19 cellular contexts compared by ENCODE assay signal in the genomic region with DNA sequence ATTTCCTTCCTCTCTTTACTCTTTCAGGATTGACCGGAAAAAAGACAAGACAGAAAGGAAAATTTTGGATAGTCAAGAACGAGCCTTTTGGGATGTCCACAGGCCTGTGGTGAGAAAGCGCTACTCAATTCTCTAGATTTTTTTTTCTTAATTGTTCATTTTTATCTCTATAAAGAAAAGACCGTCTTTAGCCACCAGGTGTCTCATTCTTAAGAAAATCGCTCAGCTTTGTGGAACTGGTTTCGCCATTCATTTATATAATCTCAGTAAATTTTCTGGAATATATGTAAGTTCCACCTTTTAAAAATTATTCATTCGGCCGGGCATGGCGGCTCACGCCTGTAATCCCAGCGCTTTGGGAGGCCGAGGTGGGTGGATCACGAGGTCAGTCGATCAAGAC.
DNase-seq lines count a peak whose midpoint lies in the region; ATAC-seq and TF ChIP-seq lines count a peak whose summit lies in the region.
"Had no signal": no experiment of that assay in that cellular context is flagged by ENCODE, and none has a peak within 500 bp of the region (broad histone marks: within the 10 kb centered on the region; RNA-seq: fewer than 3 reads in every experiment).

No MANE protein-coding gene starts in this region.

- WGBS in IMR-90 (ENCODE audit: extremely low coverage in 2 of 2, insufficient read length in 1 of 2), 2 experiments, result no CpG with 5 or more reads among the region's 14 CpGs

- no peaks in the 10 kb centered on the region for H3K79me1 ChIP-seq in IMR-90 (ENCODE audit: low read depth in 1 of 2, low read length in 2 of 2)

- no peaks in the 10 kb centered on the region for H3K9me1 ChIP-seq in IMR-90 (ENCODE audit: insufficient read depth, low read length)

- no TSS peak for BruUV-seq in IMR-90 (replicated peaks; lab: Mats Ljungman, UMichigan)

- ATAC-seq in DND-41 (ENCODE audit: insufficient read depth, low read depth) (no peak), IMR-90 (ENCODE audit: low read depth) (no peak), RWPE2 (ENCODE audit: low read depth) (no peak), mucosa of descending colon (no peak)
- ATAC-seq in activated naive CD8-positive, alpha-beta T cell treated with anti-CD3 and anti-CD28 coated beads, Interleukin-2, amount 50 U/mL, for 24 hours, result no peak
- ATAC-seq: left lung had no signal

- no peak overlapping the region for H4K5ac ChIP-seq in IMR-90 (ENCODE audit: low read depth, low read length)

- H3K4me1 ChIP-seq in DND-41 (ENCODE audit: insufficient read depth, low read length), result peaks cover 45% of the 10 kb centered on the region
- no peaks in the 10 kb centered on the region; the same call in 1 of the 2 replicates for H3K4me1 ChIP-seq in IMR-90 (ENCODE audit: control insufficient read depth, insufficient read depth, low read length)
- H3K4me1 ChIP-seq in RWPE2 (ENCODE audit: insufficient read depth, poor library complexity, severe bottlenecking), result no peaks in the 10 kb centered on the region
- H3K4me1 ChIP-seq in mucosa of descending colon (ENCODE audit: low read depth), result no peaks in the 10 kb centered on the region
- H3K4me1 ChIP-seq: testis had no signal

- H3K9ac ChIP-seq in DND-41 (ENCODE audit: low read depth, low read length), result no peak overlapping the region
- H3K9ac ChIP-seq in IMR-90 (ENCODE audit: low read depth, low read length), result no peak overlapping the region

- no peaks in the 10 kb centered on the region for H4K20me1 ChIP-seq in DND-41 (ENCODE audit: insufficient read depth, low read length)
- H4K20me1 ChIP-seq in IMR-90 (ENCODE audit: insufficient read depth, low read length), result no peaks in the 10 kb centered on the region

- H4K8ac ChIP-seq in IMR-90 (ENCODE audit: low read depth in 2 of 2, low read length in 2 of 2), result no peak overlapping the region

- no peak overlapping the region for H3K4me3 ChIP-seq in DND-41 (ENCODE audit: low read depth in 1 of 2, low read length in 2 of 2)
- H3K4me3 ChIP-seq in IMR-90 (ENCODE audit: insufficient read depth, low read depth, low read length), result no peak overlapping the region
- H3K4me3 ChIP-seq in RWPE2 (ENCODE audit: severe bottlenecking), result no peak overlapping the region
- no peak overlapping the region for H3K4me3 ChIP-seq in mucosa of descending colon
- H3K4me3 ChIP-seq: left lung had no signal

- H2AFZ ChIP-seq in DND-41 (ENCODE audit: low read depth, low read length) (no peak overlapping the region), IMR-90 (replicated peaks; ENCODE audit: low read length, poor library complexity) (no peak overlapping the region)

- TF ChIP-seq RAD21 in IMR-90 (IDR thresholded peaks at IDR 0.05; ENCODE audit: low read length), result no peak

- H4K91ac ChIP-seq in IMR-90 (ENCODE audit: insufficient read depth, low read depth, low read length), result no peak overlapping the region

- H3K27me3 Mint-ChIP-seq in activated naive CD8-positive, alpha-beta T cell treated with anti-CD3 and anti-CD28 coated beads, Interleukin-2, amount 50 U/mL, for 24 hours, result peaks cover 16% of the 10 kb centered on the region
- peaks cover 2 to 8% (median 4%) of the 10 kb centered on the region in 3 donors for H3K27me3 Mint-ChIP-seq in CD14-positive monocyte (ENCODE audit: low read depth in 3 of 3)

- H3K9me3 ChIP-seq in DND-41 (ENCODE audit: insufficient read depth, low read length, severe bottlenecking) (no peaks in the 10 kb centered on the region), IMR-90 (ENCODE audit: control insufficient read depth, insufficient read depth, low read length) (no peaks in the 10 kb centered on the region), RWPE2 (ENCODE audit: severe bottlenecking) (no peaks in the 10 kb centered on the region), mucosa of descending colon (no peaks in the 10 kb centered on the region)
- H3K9me3 ChIP-seq: left lung, testis had no signal

- in situ Hi-C loops in IMR-90 (cut with MboI; ENCODE audit: low sequenced_read_pairs), result no loop called here

- H2BK20ac ChIP-seq in IMR-90 (ENCODE audit: low read depth, low read length), result no peak overlapping the region

- H2BK120ac ChIP-seq in IMR-90 (ENCODE audit: low read depth, low read length), result no peak overlapping the region

- H3K27ac ChIP-seq in DND-41 (ENCODE audit: low read length) (peak overlapping the region; percentile 48), IMR-90 (ENCODE audit: insufficient read depth, low read length) (no peak overlapping the region), RWPE2 (ENCODE audit: poor library complexity, severe bottlenecking) (no peak overlapping the region)
- H3K27ac ChIP-seq: HL-60, left lung, testis had no signal

- H3K79me2 ChIP-seq in DND-41 (ENCODE audit: insufficient read depth, low read length), result no peaks in the 10 kb centered on the region

- no peak overlapping the region for H2AK9ac ChIP-seq in IMR-90 (replicated peaks; ENCODE audit: low read depth, low read length, poor library complexity)

- CTCF ChIA-PET in IMR-90 (lab: Yijun Ruan, JAX), result no interaction called here

- H2BK5ac ChIP-seq in IMR-90 (ENCODE audit: low read depth, low read length, poor library complexity, severe bottlenecking), result no peak overlapping the region

- H3K9me3 Mint-ChIP-seq in activated naive CD8-positive, alpha-beta T cell treated with anti-CD3 and anti-CD28 coated beads, Interleukin-2, amount 50 U/mL, for 24 hours, result no peaks in the 10 kb centered on the region
- H3K9me3 Mint-ChIP-seq in CD14-positive monocyte, result peaks cover 0 to 2% (median 0%) of the 10 kb centered on the region in 7 donors
- H3K9me3 Mint-ChIP-seq: activated naive CD8-positive, alpha-beta T cell treated with anti-CD3 and anti-CD28 coated beads for 36 hours had no signal

- no peak overlapping the region for H3K18ac ChIP-seq in IMR-90 (ENCODE audit: low read depth, low read length)

- POLR2A ChIA-PET in IMR-90 (lab: Charles Lee; ENCODE audit: unreplicated experiment), result no interaction called here

- H3K4ac ChIP-seq in IMR-90 (ENCODE audit: low read depth, low read length), result no peak overlapping the region

- no peak overlapping the region for H3K14ac ChIP-seq in IMR-90 (replicated peaks; ENCODE audit: low read depth, low read length)

- no peak for TF ChIP-seq POLR2A in IMR-90 (IDR thresholded peaks at IDR 0.05; ENCODE audit: low read depth, low read length)

- H3K36me3 ChIP-seq in DND-41 (ENCODE audit: insufficient read depth, low read length) (no peaks in the 10 kb centered on the region), IMR-90 (ENCODE audit: control insufficient read depth, insufficient read depth, low read length) (no peaks in the 10 kb centered on the region), RWPE2 (ENCODE audit: low read depth) (no peaks in the 10 kb centered on the region), mucosa of descending colon (ENCODE audit: low read depth) (no peaks in the 10 kb centered on the region)
- H3K36me3 ChIP-seq: left lung had no signal

- H3K4me3 Mint-ChIP-seq in activated naive CD8-positive, alpha-beta T cell treated with anti-CD3 and anti-CD28 coated beads, Interleukin-2, amount 50 U/mL, for 24 hours, result no peak overlapping the region
- H3K4me3 Mint-ChIP-seq in CD14-positive monocyte, result no peak overlapping the region
- H3K4me3 Mint-ChIP-seq: activated naive CD8-positive, alpha-beta T cell treated with anti-CD3 and anti-CD28 coated beads for 36 hours had no signal

- peaks cover 27% of the 10 kb centered on the region for H3K4me1 Mint-ChIP-seq in activated naive CD8-positive, alpha-beta T cell treated with anti-CD3 and anti-CD28 coated beads, Interleukin-2, amount 50 U/mL, for 24 hours
- H3K4me1 Mint-ChIP-seq in CD14-positive monocyte, result peaks cover 16% of the 10 kb centered on the region

- no peak overlapping the region for H3K27ac Mint-ChIP-seq in activated naive CD8-positive, alpha-beta T cell treated with anti-CD3 and anti-CD28 coated beads, Interleukin-2, amount 50 U/mL, for 24 hours
- no peak overlapping the region for H3K27ac Mint-ChIP-seq in CD14-positive monocyte
- H3K27ac Mint-ChIP-seq: activated naive CD8-positive, alpha-beta T cell treated with anti-CD3 and anti-CD28 coated beads for 36 hours had no signal

- no peak overlapping the region for H3K23ac ChIP-seq in IMR-90 (ENCODE audit: low read depth, low read length)

- H3K27me3 ChIP-seq in DND-41 (ENCODE audit: insufficient read depth, low read length, poor library complexity) (no peaks in the 10 kb centered on the region), IMR-90 (ENCODE audit: control insufficient read depth, insufficient read depth, low read length) (peaks cover 12% of the 10 kb centered on the region), RWPE2 (ENCODE audit: insufficient read depth, poor library complexity, severe bottlenecking) (peaks cover 49% of the 10 kb centered on the region)
- H3K27me3 ChIP-seq: left lung, testis had no signal

- H3K36me3 Mint-ChIP-seq in activated naive CD8-positive, alpha-beta T cell treated with anti-CD3 and anti-CD28 coated beads, Interleukin-2, amount 50 U/mL, for 24 hours (ENCODE audit: low read depth), result peaks cover 1% of the 10 kb centered on the region
- no peaks in the 10 kb centered on the region for H3K36me3 Mint-ChIP-seq in CD14-positive monocyte
- H3K36me3 Mint-ChIP-seq: activated naive CD8-positive, alpha-beta T cell treated with anti-CD3 and anti-CD28 coated beads for 36 hours had no signal

- no peak overlapping the region for H2AK5ac ChIP-seq in IMR-90 (ENCODE audit: low read depth, low read length)

- intact Hi-C loops in IMR-90 (cut with micrococcal nuclease), result no loop called here
- intact Hi-C loops in CD14-positive monocyte (cut with micrococcal nuclease), result no loop called here
- intact Hi-C loops in mucosa of descending colon (cut with DNase I, micrococcal nuclease), result no loop called here

- TF ChIP-seq CTCF in DND-41 (IDR thresholded peaks at IDR 0.05; ENCODE audit: borderline replicate concordance, extremely low read depth, low read length, poor library complexity, severe bottlenecking), result peak; percentile 35
- no peak; the same call in 1 of the 2 replicates for TF ChIP-seq CTCF in IMR-90 (conservative IDR thresholded peaks at IDR 0.05; ENCODE audit: low read depth, low read length)
- peak; percentile 37 for TF ChIP-seq CTCF in RWPE2 (IDR thresholded peaks at IDR 0.05; ENCODE audit: poor library complexity, severe bottlenecking)
- TF ChIP-seq CTCF in CD14-positive monocyte (IDR thresholded peaks at IDR 0.05), result no peak
- no peak for TF ChIP-seq CTCF in mucosa of descending colon (IDR thresholded peaks at IDR 0.05)

- dilution Hi-C loops in IMR-90 (cut with HindIII; ENCODE audit: low sequenced_read_pairs, unreplicated experiment), result no loop called here

- no peak overlapping the region for H2BK15ac ChIP-seq in IMR-90 (ENCODE audit: low read depth, low read length)

- no peak for DNase-seq in DND-41
- peak; percentile 12 for DNase-seq in IMR-90
- no peak for DNase-seq in RWPE2 (ENCODE audit: low spot score)
- peak; percentile 10 for DNase-seq in iris pigment epithelial cell (ENCODE audit: low read depth)
- no peak for DNase-seq in activated naive CD8-positive, alpha-beta T cell treated with anti-CD3 and anti-CD28 coated beads, Interleukin-2, amount 50 U/mL, for 24 hours
- DNase-seq in NCI-H1105 (lab: John Stamatoyannopoulos, UW), result no peak
- DNase-seq in CD14-positive monocyte (ENCODE audit: low spot score), result no peak
- DNase-seq in mucosa of descending colon, result no peak
- DNase-seq: activated naive CD8-positive, alpha-beta T cell treated with anti-CD3 and anti-CD28 coated beads for 36 hours; activated T-cell treated with anti-CD3 and anti-CD28 coated beads, Interleukin-2, amount 50 U/mL, for 48 hours; foreskin fibroblast; KBM-7; left lung; NCI-H187 treated with DMSO at 0.1 percent for 48 hours; NCI-H510A; stimulated activated CD4-positive, alpha-beta T cell treated with anti-CD3 and anti-CD28 coated beads, Interleukin-4, amount 100 ng/mL, for 24 hours; stimulated activated CD8-positive, alpha-beta memory T cell treated with anti-CD3 and anti-CD28 coated beads, Interleukin-4, amount 100 ng/mL, for 48 hours; testis had no signal

- H3K4me2 ChIP-seq in DND-41 (ENCODE audit: insufficient read depth, low read length), result no peak overlapping the region
- no peak overlapping the region for H3K4me2 ChIP-seq in IMR-90 (ENCODE audit: low read depth, low read length)

- no peak overlapping the region for H3K56ac ChIP-seq in IMR-90 (ENCODE audit: extremely low read depth, insufficient read depth, low read length)

Comparison
In these comparisons a context has a peak if more than half of its experiments do, and no peak if none do; other contexts are left out.
1. DNase-seq: peak in IMR-90 (single experiment) and iris pigment epithelial cell (single experiment); none in DND-41 (single experiment), RWPE2 (single experiment), activated naive CD8-positive, alpha-beta T cell treated with anti-CD3 and anti-CD28 coated beads, Interleukin-2, amount 50 U/mL, for 24 hours (single experiment), NCI-H1105 (single experiment), CD14-positive monocyte (single experiment) and mucosa of descending colon (0 of 3).
2. CTCF ChIP-seq: peak in DND-41 (single experiment) and RWPE2 (single experiment); none in IMR-90 (single experiment), CD14-positive monocyte (single experiment) and mucosa of descending colon (single experiment).